1 cellular context compared by ENCODE assay signal in the genomic region with DNA sequence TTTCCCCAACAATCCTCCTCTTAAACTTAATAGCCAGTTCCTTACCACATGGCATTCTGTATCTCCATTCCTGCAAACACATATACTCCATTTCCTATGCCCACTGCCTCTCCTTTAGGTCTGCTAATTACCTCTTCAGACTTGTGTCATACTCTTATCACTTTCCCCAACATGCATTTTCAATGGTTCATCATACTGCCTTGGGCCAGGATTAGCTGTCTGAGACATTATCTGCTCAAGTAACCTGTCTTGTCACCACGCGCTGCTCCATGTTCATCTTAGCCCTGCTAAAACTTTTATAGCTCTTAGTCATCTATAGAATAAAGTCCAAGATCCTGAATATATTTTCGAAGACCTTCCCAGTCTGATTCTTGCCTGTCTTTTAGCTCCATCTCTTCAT.
TF ChIP-seq lines count a peak whose summit lies in the region.

No MANE protein-coding gene starts in this region.

TF ChIP-seq in K562, 482 proteins besides CTCF, POLR2A, EP300 and RAD21 (continued from another document and continues in another):
- TF ChIP-seq, protein P1, sequence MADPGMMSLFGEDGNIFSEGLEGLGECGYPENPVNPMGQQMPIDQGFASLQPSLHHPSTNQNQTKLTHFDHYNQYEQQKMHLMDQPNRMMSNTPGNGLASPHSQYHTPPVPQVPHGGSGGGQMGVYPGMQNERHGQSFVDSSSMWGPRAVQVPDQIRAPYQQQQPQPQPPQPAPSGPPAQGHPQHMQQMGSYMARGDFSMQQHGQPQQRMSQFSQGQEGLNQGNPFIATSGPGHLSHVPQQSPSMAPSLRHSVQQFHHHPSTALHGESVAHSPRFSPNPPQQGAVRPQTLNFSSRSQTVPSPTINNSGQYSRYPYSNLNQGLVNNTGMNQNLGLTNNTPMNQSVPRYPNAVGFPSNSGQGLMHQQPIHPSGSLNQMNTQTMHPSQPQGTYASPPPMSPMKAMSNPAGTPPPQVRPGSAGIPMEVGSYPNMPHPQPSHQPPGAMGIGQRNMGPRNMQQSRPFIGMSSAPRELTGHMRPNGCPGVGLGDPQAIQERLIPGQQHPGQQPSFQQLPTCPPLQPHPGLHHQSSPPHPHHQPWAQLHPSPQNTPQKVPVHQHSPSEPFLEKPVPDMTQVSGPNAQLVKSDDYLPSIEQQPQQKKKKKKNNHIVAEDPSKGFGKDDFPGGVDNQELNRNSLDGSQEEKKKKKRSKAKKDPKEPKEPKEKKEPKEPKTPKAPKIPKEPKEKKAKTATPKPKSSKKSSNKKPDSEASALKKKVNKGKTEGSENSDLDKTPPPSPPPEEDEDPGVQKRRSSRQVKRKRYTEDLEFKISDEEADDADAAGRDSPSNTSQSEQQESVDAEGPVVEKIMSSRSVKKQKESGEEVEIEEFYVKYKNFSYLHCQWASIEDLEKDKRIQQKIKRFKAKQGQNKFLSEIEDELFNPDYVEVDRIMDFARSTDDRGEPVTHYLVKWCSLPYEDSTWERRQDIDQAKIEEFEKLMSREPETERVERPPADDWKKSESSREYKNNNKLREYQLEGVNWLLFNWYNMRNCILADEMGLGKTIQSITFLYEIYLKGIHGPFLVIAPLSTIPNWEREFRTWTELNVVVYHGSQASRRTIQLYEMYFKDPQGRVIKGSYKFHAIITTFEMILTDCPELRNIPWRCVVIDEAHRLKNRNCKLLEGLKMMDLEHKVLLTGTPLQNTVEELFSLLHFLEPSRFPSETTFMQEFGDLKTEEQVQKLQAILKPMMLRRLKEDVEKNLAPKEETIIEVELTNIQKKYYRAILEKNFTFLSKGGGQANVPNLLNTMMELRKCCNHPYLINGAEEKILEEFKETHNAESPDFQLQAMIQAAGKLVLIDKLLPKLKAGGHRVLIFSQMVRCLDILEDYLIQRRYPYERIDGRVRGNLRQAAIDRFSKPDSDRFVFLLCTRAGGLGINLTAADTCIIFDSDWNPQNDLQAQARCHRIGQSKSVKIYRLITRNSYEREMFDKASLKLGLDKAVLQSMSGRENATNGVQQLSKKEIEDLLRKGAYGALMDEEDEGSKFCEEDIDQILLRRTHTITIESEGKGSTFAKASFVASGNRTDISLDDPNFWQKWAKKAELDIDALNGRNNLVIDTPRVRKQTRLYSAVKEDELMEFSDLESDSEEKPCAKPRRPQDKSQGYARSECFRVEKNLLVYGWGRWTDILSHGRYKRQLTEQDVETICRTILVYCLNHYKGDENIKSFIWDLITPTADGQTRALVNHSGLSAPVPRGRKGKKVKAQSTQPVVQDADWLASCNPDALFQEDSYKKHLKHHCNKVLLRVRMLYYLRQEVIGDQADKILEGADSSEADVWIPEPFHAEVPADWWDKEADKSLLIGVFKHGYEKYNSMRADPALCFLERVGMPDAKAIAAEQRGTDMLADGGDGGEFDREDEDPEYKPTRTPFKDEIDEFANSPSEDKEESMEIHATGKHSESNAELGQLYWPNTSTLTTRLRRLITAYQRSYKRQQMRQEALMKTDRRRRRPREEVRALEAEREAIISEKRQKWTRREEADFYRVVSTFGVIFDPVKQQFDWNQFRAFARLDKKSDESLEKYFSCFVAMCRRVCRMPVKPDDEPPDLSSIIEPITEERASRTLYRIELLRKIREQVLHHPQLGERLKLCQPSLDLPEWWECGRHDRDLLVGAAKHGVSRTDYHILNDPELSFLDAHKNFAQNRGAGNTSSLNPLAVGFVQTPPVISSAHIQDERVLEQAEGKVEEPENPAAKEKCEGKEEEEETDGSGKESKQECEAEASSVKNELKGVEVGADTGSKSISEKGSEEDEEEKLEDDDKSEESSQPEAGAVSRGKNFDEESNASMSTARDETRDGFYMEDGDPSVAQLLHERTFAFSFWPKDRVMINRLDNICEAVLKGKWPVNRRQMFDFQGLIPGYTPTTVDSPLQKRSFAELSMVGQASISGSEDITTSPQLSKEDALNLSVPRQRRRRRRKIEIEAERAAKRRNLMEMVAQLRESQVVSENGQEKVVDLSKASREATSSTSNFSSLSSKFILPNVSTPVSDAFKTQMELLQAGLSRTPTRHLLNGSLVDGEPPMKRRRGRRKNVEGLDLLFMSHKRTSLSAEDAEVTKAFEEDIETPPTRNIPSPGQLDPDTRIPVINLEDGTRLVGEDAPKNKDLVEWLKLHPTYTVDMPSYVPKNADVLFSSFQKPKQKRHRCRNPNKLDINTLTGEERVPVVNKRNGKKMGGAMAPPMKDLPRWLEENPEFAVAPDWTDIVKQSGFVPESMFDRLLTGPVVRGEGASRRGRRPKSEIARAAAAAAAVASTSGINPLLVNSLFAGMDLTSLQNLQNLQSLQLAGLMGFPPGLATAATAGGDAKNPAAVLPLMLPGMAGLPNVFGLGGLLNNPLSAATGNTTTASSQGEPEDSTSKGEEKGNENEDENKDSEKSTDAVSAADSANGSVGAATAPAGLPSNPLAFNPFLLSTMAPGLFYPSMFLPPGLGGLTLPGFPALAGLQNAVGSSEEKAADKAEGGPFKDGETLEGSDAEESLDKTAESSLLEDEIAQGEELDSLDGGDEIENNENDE (IDR thresholded peaks at IDR 0.05; ENCODE audit: low read depth, low read length), result no peak
- TF ChIP-seq TFAM (CRISPR knock-in tag; conservative IDR thresholded peaks at IDR 0.05), result no peak
- no peak for TF ChIP-seq PYGO2 (tag; IDR thresholded peaks at IDR 0.05)
- TF ChIP-seq CEBPG (CRISPR knock-in tag; IDR thresholded peaks at IDR 0.05), result no peak
- 0 out of 4 replicates have a peak, but pooled peaks of 1 of the 2 experiments have one; percentile 15 for TF ChIP-seq CEBPG (tag; conservative IDR thresholded peaks at IDR 0.05 in 1 of 2, IDR thresholded peaks at IDR 0.05 in 1 of 2)
- no peak for TF ChIP-seq KLF13 (tag; IDR thresholded peaks at IDR 0.05; ENCODE audit: borderline replicate concordance, low read depth)
- TF ChIP-seq STAT6 (CRISPR knock-in tag; IDR thresholded peaks at IDR 0.05), result no peak
- 0 out of 2 replicates have a peak, but pooled peaks have one; percentile 36 for TF ChIP-seq ZBED1 (IDR thresholded peaks at IDR 0.05)
- TF ChIP-seq POLR2AphosphoS2 (IDR thresholded peaks at IDR 0.05; ENCODE audit: low read length), result no peak
- TF ChIP-seq NR2F6 (CRISPR knock-in tag; IDR thresholded peaks at IDR 0.05), result no peak
- TF ChIP-seq ZBTB40 (IDR thresholded peaks at IDR 0.05), result no peak
- no peak for TF ChIP-seq ZBTB40 (CRISPR knock-in tag; IDR thresholded peaks at IDR 0.05)
- TF ChIP-seq TAL1 (IDR thresholded peaks at IDR 0.05), result peak; percentile 88
- TF ChIP-seq ZNF551 (CRISPR knock-in tag; IDR thresholded peaks at IDR 0.05), result no peak
- no peak for TF ChIP-seq BRCA1 (IDR thresholded peaks at IDR 0.05)
- TF ChIP-seq BRCA1 (CRISPR knock-in tag; IDR thresholded peaks at IDR 0.05), result no peak
- TF ChIP-seq GTF2A2 (tag; IDR thresholded peaks at IDR 0.05), result no peak
- TF ChIP-seq ESRRA (IDR thresholded peaks at IDR 0.05; ENCODE audit: borderline replicate concordance, low read depth), result no peak
- TF ChIP-seq MNT (conservative IDR thresholded peaks at IDR 0.05), result peak; percentile 35 to 43; a peak in 2 of 4 replicates
- no peak for TF ChIP-seq ZBTB34 (CRISPR knock-in tag; IDR thresholded peaks at IDR 0.05)
- TF ChIP-seq NCOA4 (IDR thresholded peaks at IDR 0.05; ENCODE audit: partially characterized antibody), result no peak
- TF ChIP-seq CC2D1A (IDR thresholded peaks at IDR 0.05), result peak; percentile 54; the same call in 1 of the 2 replicates
- TF ChIP-seq, protein P2, sequence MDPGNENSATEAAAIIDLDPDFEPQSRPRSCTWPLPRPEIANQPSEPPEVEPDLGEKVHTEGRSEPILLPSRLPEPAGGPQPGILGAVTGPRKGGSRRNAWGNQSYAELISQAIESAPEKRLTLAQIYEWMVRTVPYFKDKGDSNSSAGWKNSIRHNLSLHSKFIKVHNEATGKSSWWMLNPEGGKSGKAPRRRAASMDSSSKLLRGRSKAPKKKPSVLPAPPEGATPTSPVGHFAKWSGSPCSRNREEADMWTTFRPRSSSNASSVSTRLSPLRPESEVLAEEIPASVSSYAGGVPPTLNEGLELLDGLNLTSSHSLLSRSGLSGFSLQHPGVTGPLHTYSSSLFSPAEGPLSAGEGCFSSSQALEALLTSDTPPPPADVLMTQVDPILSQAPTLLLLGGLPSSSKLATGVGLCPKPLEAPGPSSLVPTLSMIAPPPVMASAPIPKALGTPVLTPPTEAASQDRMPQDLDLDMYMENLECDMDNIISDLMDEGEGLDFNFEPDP (CRISPR knock-in tag; IDR thresholded peaks at IDR 0.05), result no peak
